In the genomic region with DNA sequence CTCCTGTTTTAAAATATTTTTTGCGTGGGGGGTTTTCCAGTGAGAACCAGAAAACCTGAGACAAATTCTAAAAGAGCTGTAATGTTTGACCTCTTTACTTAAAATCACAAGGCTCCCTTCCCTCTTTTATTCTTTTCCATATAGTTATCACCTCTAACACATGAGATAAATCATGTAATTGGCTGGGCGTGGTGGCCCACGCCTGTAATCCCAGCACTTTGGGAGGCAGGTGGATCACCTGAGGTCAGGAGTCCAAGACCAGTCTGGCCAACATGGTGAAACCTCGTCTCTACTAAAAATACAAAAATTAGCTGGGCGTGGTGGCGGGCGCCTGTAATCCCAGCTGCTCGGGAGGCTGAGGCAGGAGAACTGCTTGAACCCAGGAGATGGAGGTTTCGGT, we compare ENCODE assay signal across 8 cellular contexts. TPM values are rescaled to one million over a fixed set of nuclear protein-coding genes. Genes with fewer than 3 reads are reported as not detected.
"Had no signal": no experiment of that assay in that cellular context is flagged by ENCODE, and none has a peak within 500 bp of the region (broad histone marks: within the 10 kb centered on the region; RNA-seq: fewer than 3 reads in every experiment).

No MANE protein-coding gene starts in this region.

RNA-seq across cellular contexts. Expression of a gene that starts 33.8 kb away (rescaled TPM):
- total RNA-seq: esophagus muscularis mucosa, gastrocnemius medialis, pulmonary artery endothelial cell had no signal

RNA-seq across cellular contexts. Expression of a gene that starts 36.1 kb away (rescaled TPM):
- total RNA-seq: esophagus muscularis mucosa, heart right ventricle, myocyte, neural crest cell, osteocyte, pulmonary artery endothelial cell, sciatic nerve had no signal
- polyA plus RNA-seq: heart right ventricle had no signal
